In the genomic region with DNA sequence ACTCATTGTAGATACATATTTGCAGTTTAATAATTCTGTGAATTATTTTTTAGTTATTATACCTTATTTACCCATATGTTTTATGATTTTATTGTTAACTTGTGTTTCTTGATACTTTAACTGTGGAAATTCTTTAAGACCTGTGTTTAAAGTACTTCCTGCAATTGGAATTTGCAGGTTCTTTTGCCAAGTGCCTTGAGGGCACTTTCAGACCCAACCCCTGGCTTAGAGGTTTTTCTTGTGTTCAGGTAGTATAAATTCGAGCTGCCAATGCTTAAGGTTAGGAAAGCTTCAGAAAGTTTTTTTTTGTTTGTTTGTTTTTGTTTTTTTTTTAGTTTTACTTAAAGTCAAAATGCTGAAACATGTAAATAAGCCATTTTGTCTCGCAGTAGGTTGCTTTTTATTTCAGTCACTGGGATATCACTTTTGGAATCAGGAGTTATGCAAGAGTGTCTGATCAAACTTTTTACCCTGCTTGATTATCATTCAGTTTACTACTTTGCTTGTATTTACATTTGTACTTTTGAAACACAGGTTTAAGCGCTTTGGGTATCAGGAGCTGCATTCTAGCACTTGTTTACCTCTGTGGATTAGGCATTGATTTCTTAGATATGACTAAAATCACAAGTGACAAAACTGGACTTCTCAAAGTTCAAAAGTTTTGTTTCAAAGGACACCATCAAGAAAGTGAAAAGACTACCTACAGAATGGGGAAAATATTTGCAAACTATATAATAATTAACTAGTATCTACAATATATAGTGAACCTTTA, we compare ENCODE assay signal across 1 cellular context.
TF ChIP-seq lines count a peak whose summit lies in the region.

No MANE protein-coding gene starts in this region.

TF ChIP-seq in HepG2, 621 proteins besides CTCF, POLR2A, EP300 and RAD21 (continued from another document and continues in another):
- TF ChIP-seq HMGXB4 (CRISPR knock-in tag; IDR thresholded peaks at IDR 0.05; ENCODE audit: borderline replicate concordance in 1 of 2, low read depth in 1 of 2): peak; percentile 28 to 32; a peak in 2 of 4 replicates
- TF ChIP-seq SPEN (CRISPR knock-in tag; IDR thresholded peaks at IDR 0.05; ENCODE audit: low read depth): no peak
- TF ChIP-seq MYNN (CRISPR knock-in tag; IDR thresholded peaks at IDR 0.05; ENCODE audit: low read depth): no peak
- TF ChIP-seq NFYB (CRISPR knock-in tag; IDR thresholded peaks at IDR 0.05): no peak
- peak; percentile 65; the same call in 1 of the 2 replicates for TF ChIP-seq SALL1 (CRISPR knock-in tag; IDR thresholded peaks at IDR 0.05)
- peak; percentile 51; the same call in 1 of the 2 replicates for TF ChIP-seq ZSCAN29 (CRISPR knock-in tag; conservative IDR thresholded peaks at IDR 0.05)
- peak; percentile 78 for TF ChIP-seq FOXK2 (IDR thresholded peaks at IDR 0.05)
- TF ChIP-seq, protein P1, sequence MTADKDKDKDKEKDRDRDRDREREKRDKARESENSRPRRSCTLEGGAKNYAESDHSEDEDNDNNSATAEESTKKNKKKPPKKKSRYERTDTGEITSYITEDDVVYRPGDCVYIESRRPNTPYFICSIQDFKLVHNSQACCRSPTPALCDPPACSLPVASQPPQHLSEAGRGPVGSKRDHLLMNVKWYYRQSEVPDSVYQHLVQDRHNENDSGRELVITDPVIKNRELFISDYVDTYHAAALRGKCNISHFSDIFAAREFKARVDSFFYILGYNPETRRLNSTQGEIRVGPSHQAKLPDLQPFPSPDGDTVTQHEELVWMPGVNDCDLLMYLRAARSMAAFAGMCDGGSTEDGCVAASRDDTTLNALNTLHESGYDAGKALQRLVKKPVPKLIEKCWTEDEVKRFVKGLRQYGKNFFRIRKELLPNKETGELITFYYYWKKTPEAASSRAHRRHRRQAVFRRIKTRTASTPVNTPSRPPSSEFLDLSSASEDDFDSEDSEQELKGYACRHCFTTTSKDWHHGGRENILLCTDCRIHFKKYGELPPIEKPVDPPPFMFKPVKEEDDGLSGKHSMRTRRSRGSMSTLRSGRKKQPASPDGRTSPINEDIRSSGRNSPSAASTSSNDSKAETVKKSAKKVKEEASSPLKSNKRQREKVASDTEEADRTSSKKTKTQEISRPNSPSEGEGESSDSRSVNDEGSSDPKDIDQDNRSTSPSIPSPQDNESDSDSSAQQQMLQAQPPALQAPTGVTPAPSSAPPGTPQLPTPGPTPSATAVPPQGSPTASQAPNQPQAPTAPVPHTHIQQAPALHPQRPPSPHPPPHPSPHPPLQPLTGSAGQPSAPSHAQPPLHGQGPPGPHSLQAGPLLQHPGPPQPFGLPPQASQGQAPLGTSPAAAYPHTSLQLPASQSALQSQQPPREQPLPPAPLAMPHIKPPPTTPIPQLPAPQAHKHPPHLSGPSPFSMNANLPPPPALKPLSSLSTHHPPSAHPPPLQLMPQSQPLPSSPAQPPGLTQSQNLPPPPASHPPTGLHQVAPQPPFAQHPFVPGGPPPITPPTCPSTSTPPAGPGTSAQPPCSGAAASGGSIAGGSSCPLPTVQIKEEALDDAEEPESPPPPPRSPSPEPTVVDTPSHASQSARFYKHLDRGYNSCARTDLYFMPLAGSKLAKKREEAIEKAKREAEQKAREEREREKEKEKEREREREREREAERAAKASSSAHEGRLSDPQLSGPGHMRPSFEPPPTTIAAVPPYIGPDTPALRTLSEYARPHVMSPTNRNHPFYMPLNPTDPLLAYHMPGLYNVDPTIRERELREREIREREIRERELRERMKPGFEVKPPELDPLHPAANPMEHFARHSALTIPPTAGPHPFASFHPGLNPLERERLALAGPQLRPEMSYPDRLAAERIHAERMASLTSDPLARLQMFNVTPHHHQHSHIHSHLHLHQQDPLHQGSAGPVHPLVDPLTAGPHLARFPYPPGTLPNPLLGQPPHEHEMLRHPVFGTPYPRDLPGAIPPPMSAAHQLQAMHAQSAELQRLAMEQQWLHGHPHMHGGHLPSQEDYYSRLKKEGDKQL (CRISPR knock-in tag; IDR thresholded peaks at IDR 0.05; ENCODE audit: low read depth): peak; percentile 49; the same call in 1 of the 2 replicates
- TF ChIP-seq CHCHD3 (CRISPR knock-in tag; IDR thresholded peaks at IDR 0.05): no peak
- TF ChIP-seq HDAC2 (CRISPR knock-in tag; IDR thresholded peaks at IDR 0.05): peak; percentile 90
- TF ChIP-seq PLSCR1 (CRISPR knock-in tag; IDR thresholded peaks at IDR 0.05; ENCODE audit: borderline replicate concordance): no peak
- TF ChIP-seq RBAK (CRISPR knock-in tag; IDR thresholded peaks at IDR 0.05): peak; percentile 50; the same call in 1 of the 2 replicates
- peak; percentile 63 for TF ChIP-seq ZEB1 (IDR thresholded peaks at IDR 0.05; ENCODE audit: insufficient replicate concordance, low read depth)
- peak in 1 of 2 experiments; percentile 74; a peak in 1 of 4 replicates for TF ChIP-seq KLF16 (CRISPR knock-in tag; IDR thresholded peaks at IDR 0.05)
- TF ChIP-seq ZNF570 (CRISPR knock-in tag; IDR thresholded peaks at IDR 0.05; ENCODE audit: borderline replicate concordance): no peak
- no peak; the same call in 1 of the 2 replicates for TF ChIP-seq ZNF460 (CRISPR knock-in tag; IDR thresholded peaks at IDR 0.05; ENCODE audit: borderline replicate concordance)
- TF ChIP-seq, protein P2, sequence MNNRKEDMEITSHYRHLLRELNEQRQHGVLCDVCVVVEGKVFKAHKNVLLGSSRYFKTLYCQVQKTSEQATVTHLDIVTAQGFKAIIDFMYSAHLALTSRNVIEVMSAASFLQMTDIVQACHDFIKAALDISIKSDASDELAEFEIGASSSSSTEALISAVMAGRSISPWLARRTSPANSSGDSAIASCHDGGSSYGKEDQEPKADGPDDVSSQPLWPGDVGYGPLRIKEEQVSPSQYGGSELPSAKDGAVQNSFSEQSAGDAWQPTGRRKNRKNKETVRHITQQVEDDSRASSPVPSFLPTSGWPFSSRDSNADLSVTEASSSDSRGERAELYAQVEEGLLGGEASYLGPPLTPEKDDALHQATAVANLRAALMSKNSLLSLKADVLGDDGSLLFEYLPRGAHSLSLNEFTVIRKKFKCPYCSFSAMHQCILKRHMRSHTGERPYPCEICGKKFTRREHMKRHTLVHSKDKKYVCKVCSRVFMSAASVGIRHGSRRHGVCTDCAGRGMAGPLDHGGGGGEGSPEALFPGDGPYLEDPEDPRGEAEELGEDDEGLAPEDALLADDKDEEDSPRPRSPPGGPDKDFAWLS (CRISPR knock-in tag; IDR thresholded peaks at IDR 0.05; ENCODE audit: borderline replicate concordance): no peak
- TF ChIP-seq NFYC (CRISPR knock-in tag; IDR thresholded peaks at IDR 0.05): no peak
- TF ChIP-seq ZNF317 (CRISPR knock-in tag; IDR thresholded peaks at IDR 0.05): no peak
- TF ChIP-seq JARID2 (CRISPR knock-in tag; IDR thresholded peaks at IDR 0.05; ENCODE audit: insufficient replicate concordance): no peak
- no peak for TF ChIP-seq ZNF274 (CRISPR knock-in tag; IDR thresholded peaks at IDR 0.05)
- TF ChIP-seq, protein P3, sequence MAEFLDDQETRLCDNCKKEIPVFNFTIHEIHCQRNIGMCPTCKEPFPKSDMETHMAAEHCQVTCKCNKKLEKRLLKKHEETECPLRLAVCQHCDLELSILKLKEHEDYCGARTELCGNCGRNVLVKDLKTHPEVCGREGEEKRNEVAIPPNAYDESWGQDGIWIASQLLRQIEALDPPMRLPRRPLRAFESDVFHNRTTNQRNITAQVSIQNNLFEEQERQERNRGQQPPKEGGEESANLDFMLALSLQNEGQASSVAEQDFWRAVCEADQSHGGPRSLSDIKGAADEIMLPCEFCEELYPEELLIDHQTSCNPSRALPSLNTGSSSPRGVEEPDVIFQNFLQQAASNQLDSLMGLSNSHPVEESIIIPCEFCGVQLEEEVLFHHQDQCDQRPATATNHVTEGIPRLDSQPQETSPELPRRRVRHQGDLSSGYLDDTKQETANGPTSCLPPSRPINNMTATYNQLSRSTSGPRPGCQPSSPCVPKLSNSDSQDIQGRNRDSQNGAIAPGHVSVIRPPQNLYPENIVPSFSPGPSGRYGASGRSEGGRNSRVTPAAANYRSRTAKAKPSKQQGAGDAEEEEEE (CRISPR knock-in tag; IDR thresholded peaks at IDR 0.05; ENCODE audit: borderline replicate concordance): no peak
- TF ChIP-seq MAZ (IDR thresholded peaks at IDR 0.05; ENCODE audit: borderline replicate concordance, low read depth, low read length): no peak
- 0 out of 2 replicates have a peak, but pooled peaks have one; percentile 23 for TF ChIP-seq MAZ (CRISPR knock-in tag; IDR thresholded peaks at IDR 0.05; ENCODE audit: low read depth)
- TF ChIP-seq ZSCAN30 (CRISPR knock-in tag; IDR thresholded peaks at IDR 0.05): no peak
- TF ChIP-seq, protein P4, sequence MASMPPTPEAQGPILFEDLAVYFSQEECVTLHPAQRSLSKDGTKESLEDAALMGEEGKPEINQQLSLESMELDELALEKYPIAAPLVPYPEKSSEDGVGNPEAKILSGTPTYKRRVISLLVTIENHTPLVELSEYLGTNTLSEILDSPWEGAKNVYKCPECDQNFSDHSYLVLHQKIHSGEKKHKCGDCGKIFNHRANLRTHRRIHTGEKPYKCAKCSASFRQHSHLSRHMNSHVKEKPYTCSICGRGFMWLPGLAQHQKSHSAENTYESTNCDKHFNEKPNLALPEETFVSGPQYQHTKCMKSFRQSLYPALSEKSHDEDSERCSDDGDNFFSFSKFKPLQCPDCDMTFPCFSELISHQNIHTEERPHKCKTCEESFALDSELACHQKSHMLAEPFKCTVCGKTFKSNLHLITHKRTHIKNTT (CRISPR knock-in tag; IDR thresholded peaks at IDR 0.05): no peak
- no peak for TF ChIP-seq EEA1 (CRISPR knock-in tag; IDR thresholded peaks at IDR 0.05; ENCODE audit: borderline replicate concordance)
- no peak for TF ChIP-seq SP4 (CRISPR knock-in tag; IDR thresholded peaks at IDR 0.05)
- no peak for TF ChIP-seq MED13 (CRISPR knock-in tag; IDR thresholded peaks at IDR 0.05)
- TF ChIP-seq, protein P5, sequence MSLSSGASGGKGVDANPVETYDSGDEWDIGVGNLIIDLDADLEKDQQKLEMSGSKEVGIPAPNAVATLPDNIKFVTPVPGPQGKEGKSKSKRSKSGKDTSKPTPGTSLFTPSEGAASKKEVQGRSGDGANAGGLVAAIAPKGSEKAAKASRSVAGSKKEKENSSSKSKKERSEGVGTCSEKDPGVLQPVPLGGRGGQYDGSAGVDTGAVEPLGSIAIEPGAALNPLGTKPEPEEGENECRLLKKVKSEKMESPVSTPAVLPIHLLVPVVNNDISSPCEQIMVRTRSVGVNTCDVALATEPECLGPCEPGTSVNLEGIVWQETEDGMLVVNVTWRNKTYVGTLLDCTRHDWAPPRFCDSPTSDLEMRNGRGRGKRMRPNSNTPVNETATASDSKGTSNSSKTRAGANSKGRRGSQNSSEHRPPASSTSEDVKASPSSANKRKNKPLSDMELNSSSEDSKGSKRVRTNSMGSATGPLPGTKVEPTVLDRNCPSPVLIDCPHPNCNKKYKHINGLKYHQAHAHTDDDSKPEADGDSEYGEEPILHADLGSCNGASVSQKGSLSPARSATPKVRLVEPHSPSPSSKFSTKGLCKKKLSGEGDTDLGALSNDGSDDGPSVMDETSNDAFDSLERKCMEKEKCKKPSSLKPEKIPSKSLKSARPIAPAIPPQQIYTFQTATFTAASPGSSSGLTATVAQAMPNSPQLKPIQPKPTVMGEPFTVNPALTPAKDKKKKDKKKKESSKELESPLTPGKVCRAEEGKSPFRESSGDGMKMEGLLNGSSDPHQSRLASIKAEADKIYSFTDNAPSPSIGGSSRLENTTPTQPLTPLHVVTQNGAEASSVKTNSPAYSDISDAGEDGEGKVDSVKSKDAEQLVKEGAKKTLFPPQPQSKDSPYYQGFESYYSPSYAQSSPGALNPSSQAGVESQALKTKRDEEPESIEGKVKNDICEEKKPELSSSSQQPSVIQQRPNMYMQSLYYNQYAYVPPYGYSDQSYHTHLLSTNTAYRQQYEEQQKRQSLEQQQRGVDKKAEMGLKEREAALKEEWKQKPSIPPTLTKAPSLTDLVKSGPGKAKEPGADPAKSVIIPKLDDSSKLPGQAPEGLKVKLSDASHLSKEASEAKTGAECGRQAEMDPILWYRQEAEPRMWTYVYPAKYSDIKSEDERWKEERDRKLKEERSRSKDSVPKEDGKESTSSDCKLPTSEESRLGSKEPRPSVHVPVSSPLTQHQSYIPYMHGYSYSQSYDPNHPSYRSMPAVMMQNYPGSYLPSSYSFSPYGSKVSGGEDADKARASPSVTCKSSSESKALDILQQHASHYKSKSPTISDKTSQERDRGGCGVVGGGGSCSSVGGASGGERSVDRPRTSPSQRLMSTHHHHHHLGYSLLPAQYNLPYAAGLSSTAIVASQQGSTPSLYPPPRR (CRISPR knock-in tag; IDR thresholded peaks at IDR 0.05; ENCODE audit: borderline replicate concordance): peak; percentile 87; the same call in 1 of the 2 replicates
- no peak for TF ChIP-seq TIGD3 (CRISPR knock-in tag; IDR thresholded peaks at IDR 0.05; ENCODE audit: borderline replicate concordance)
- no peak for TF ChIP-seq EED (CRISPR knock-in tag; IDR thresholded peaks at IDR 0.05)
- no peak for TF ChIP-seq SNRNP70 (IDR thresholded peaks at IDR 0.05; ENCODE audit: low read depth, low read length)
- TF ChIP-seq HNRNPLL (IDR thresholded peaks at IDR 0.05; ENCODE audit: low read depth, low read length, poor library complexity, severe bottlenecking): no peak
- TF ChIP-seq, protein P6, sequence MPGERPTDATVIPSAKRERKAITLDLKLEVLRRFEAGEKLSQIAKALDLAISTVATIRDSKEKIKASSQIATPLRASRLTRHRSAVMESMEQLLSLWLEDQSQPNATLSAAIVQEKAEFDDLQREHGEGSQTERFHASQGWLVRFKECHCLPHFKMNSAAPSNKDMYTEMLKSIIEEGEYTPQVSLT (CRISPR knock-in tag; IDR thresholded peaks at IDR 0.05; ENCODE audit: borderline replicate concordance, low read depth): no peak
